18 cellular contexts compared by ENCODE assay signal in the genomic region with DNA sequence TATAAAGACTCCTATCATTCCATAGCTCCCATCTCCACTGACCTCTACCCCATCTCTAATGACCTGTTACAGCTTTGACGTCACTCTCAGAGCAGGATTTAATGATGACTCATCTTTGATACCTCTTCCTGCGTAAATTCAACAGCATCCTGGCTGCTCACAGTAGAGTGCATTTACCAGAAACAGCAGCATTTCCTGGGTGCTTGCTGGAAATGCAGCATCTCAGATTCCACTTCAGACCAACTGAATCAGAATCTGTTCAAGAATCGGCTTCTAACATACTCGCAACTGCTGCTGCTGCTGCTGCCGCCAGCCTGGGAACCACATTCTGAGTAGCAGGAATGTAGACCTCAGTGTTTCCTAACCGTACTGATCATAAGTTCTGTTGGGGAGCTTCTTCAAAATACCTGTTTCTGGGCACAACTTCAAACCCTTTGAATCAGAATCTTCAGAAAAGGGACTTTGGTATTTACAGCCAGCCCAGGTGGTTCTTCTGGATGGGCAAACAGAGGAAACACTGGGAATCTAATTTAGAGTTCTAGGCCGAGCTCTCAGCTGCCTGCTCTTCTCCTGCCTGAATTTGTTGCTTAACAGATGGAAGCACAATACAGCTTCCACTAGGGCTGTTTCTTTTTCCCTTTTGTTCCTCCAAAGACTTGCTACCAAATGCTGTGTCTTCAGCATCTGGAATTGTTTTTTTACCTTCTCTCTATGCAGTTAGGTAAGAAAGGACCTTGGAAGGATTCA.
DNase-seq lines count a peak whose midpoint lies in the region; ATAC-seq and TF ChIP-seq lines count a peak whose summit lies in the region.
"Had no signal": no experiment of that assay in that cellular context is flagged by ENCODE, and none has a peak within 500 bp of the region (broad histone marks: within the 10 kb centered on the region; RNA-seq: fewer than 3 reads in every experiment).

No MANE protein-coding gene starts in this region.

- intact Hi-C loops in transverse colon (cut with DNase I; ENCODE audit: low total_unique reads): no loop called here

- H3K36me3 ChIP-seq in H7 (replicated peaks; ENCODE audit: control insufficient read depth, insufficient read depth, low read length) (no peaks in the 10 kb centered on the region), transverse colon (no peaks in the 10 kb centered on the region)
- H3K36me3 ChIP-seq: lower lobe of right lung had no signal

- H3K27me3 Mint-ChIP-seq in HFFc6 (ENCODE audit: insufficient read depth): no peaks in the 10 kb centered on the region
- H3K27me3 Mint-ChIP-seq: activated CD4-positive, alpha-beta T cell treated with anti-CD3 and anti-CD28 coated beads for 36 hours; CD8-positive, alpha-beta memory T cell had no signal

- no peaks in the 10 kb centered on the region for H3K4me1 ChIP-seq in transverse colon
- H3K4me1 ChIP-seq: body of pancreas, lower lobe of right lung had no signal

- H3K27me3 ChIP-seq in H7 (ENCODE audit: control insufficient read depth, insufficient read depth, low read length): no peaks in the 10 kb centered on the region
- H3K27me3 ChIP-seq in transverse colon: no peaks in the 10 kb centered on the region
- H3K27me3 ChIP-seq: body of pancreas had no signal

- no peak for ATAC-seq in GM18858 (IDR thresholded peaks at IDR 0.05; ENCODE audit: unreplicated experiment)
- ATAC-seq: activated CD4-positive, alpha-beta T cell treated with anti-CD3 and anti-CD28 coated beads for 36 hours; activated T-cell treated with anti-CD3 and anti-CD28 coated beads, Interleukin-2, amount 50 U/mL, for 72 hours; body of pancreas had no signal

- H3K36me3 Mint-ChIP-seq in HFFc6 (ENCODE audit: low read depth): no peaks in the 10 kb centered on the region
- H3K36me3 Mint-ChIP-seq: CD8-positive, alpha-beta memory T cell had no signal

- H3K9me3 ChIP-seq in transverse colon: no peaks in the 10 kb centered on the region
- H3K9me3 ChIP-seq: body of pancreas, lower lobe of right lung had no signal

- H3K4me3 Mint-ChIP-seq in HFFc6: peak overlapping the region; percentile 2; the same call in 1 of the 2 replicates
- H3K4me3 Mint-ChIP-seq: activated CD4-positive, alpha-beta T cell treated with anti-CD3 and anti-CD28 coated beads for 36 hours; activated T-cell treated with anti-CD3 and anti-CD28 coated beads, Interleukin-2, amount 50 U/mL, for 72 hours; CD8-positive, alpha-beta memory T cell; stimulated activated naive CD8-positive, alpha-beta T cell treated with anti-CD3 and anti-CD28 coated beads, Interleukin-15, Interleukin-2, amounts not matched to agents 100 ng/mL and 50 ng/mL, for 24 hours had no signal

- 77 to 83% methylated on average over 2 to 7 of the region's 7 CpGs for WGBS in transverse colon (ENCODE audit: low coverage in 1 of 2), 2 donors

- H3K4me1 Mint-ChIP-seq in HFFc6 (ENCODE audit: low read depth): peaks cover 67% of the 10 kb centered on the region
- H3K4me1 Mint-ChIP-seq: activated CD4-positive, alpha-beta T cell treated with anti-CD3 and anti-CD28 coated beads for 36 hours; CD8-positive, alpha-beta memory T cell had no signal

- no peak for TF ChIP-seq CTCF in AG09309 (IDR thresholded peaks at IDR 0.05; ENCODE audit: control insufficient read depth, insufficient read depth, low read depth, low read length, missing control alignments)
- TF ChIP-seq CTCF in HFFc6 (IDR thresholded peaks at IDR 0.05): no peak
- TF ChIP-seq CTCF in transverse colon (IDR thresholded peaks at IDR 0.05): no peak

- in situ Hi-C loops in transverse colon (cut with MboI; ENCODE audit: low pct_ligation_motif_present in 1 of 4, low pct_unique_long_range_greater_than_20kb in 1 of 4, low sequenced_read_pairs in 3 of 4): no loop called here

- DNase-seq in AG09309 (ENCODE audit: low read depth) (peak; percentile 52), HFFc6 (peak; percentile 38), amniotic epithelial cell (ENCODE audit: low read depth) (peak; percentile 88), myocyte (ENCODE audit: low read depth) (peak; percentile 10), NCI-H345 treated with DMSO at 0.1 percent for 48 hours (lab: John Stamatoyannopoulos, UW; ENCODE audit: unreplicated experiment) (no peak), H7 (no peak), transverse colon (no peak)
- DNase-seq: activated CD4-positive, alpha-beta T cell treated with anti-CD3 and anti-CD28 coated beads for 36 hours; activated T-cell treated with anti-CD3 and anti-CD28 coated beads, Interleukin-2, amount 50 U/mL, for 72 hours; body of pancreas; CD8-positive, alpha-beta memory T cell; effector memory CD4-positive, alpha-beta T cell; head of caudate nucleus; lower lobe of right lung; NCI-H1105 treated with DMSO at 0.1 percent for 48 hours; stimulated activated CD4-positive, alpha-beta T cell treated with anti-CD3 and anti-CD28 coated beads, Interleukin-2, amount 100 ng/mL, for 48 hours had no signal

- no peaks in the 10 kb centered on the region; the same call in 1 of the 2 replicates for H3K9me3 Mint-ChIP-seq in HFFc6
- H3K9me3 Mint-ChIP-seq: stimulated activated naive CD8-positive, alpha-beta T cell treated with anti-CD3 and anti-CD28 coated beads, Interleukin-15, Interleukin-2, amounts not matched to agents 100 ng/mL and 50 ng/mL, for 24 hours had no signal

- no peak overlapping the region for H3K27ac ChIP-seq in transverse colon
- H3K27ac ChIP-seq: body of pancreas, lower lobe of right lung had no signal

- no peak for TF ChIP-seq EP300 in transverse colon (IDR thresholded peaks at IDR 0.05; ENCODE audit: low read depth)

- H3K4me3 ChIP-seq in AG09309 (ENCODE audit: control insufficient read depth, low read depth, low read length) (no peak overlapping the region), H7 (ENCODE audit: insufficient read depth, low read depth, low read length) (no peak overlapping the region), transverse colon (no peak overlapping the region)
- H3K4me3 ChIP-seq: body of pancreas, lower lobe of right lung had no signal

- peak overlapping the region; percentile 64 for H3K27ac Mint-ChIP-seq in HFFc6
- H3K27ac Mint-ChIP-seq: activated CD4-positive, alpha-beta T cell treated with anti-CD3 and anti-CD28 coated beads for 36 hours; activated T-cell treated with anti-CD3 and anti-CD28 coated beads, Interleukin-2, amount 50 U/mL, for 72 hours; CD8-positive, alpha-beta memory T cell; stimulated activated naive CD8-positive, alpha-beta T cell treated with anti-CD3 and anti-CD28 coated beads, Interleukin-15, Interleukin-2, amounts not matched to agents 100 ng/mL and 50 ng/mL, for 24 hours had no signal

- TF ChIP-seq POLR2A in transverse colon (IDR thresholded peaks at IDR 0.05): no peak

Comparison
In these comparisons a context has a peak if more than half of its experiments do, and no peak if none do; other contexts are left out.
1. DNase-seq: peak in AG09309 (single experiment), HFFc6 (single experiment), amniotic epithelial cell (single experiment) and myocyte (single experiment); none in NCI-H345 treated with DMSO at 0.1 percent for 48 hours (single experiment), H7 (single experiment) and transverse colon (single experiment).